16 cellular contexts compared by ENCODE assay signal in the genomic region with DNA sequence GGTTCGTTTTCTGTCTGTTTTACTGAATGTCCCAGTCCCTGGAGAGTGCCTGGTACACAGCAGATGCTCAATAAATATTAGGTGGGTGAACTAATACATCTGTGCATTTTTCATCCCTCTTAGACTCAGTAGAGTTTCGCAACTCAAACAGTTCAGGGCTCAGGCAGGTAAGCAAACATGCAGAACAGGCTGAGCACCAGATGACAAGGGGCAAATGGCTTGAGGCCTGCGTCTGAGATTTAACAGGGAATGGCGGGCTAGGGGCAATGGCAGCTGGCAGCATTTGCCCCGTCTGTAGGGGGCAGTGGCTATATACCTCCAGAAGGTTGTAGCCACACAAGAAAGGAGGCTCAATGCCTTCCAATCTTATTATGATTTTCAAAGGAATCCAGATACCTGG.
"Had no signal": no experiment of that assay in that cellular context is flagged by ENCODE, and none has a peak within 500 bp of the region (broad histone marks: within the 10 kb centered on the region; RNA-seq: fewer than 3 reads in every experiment).

No MANE protein-coding gene starts in this region.

- ATAC-seq: esophagus mucosa; natural killer cell treated with Interleukin-12 subunit alpha and Interleukin-12 subunit beta and Interleukin-15 and Interleukin-18, amount 100 ng/mL, for 72 hours; stimulated activated naive CD8-positive, alpha-beta T cell treated with anti-CD3 and anti-CD28 coated beads, Interleukin-15, amount 100 ng/mL, for 72 hours had no signal

- H3K4me3 ChIP-seq: adrenal gland, thoracic aorta, uterus had no signal

- H3K36me3 Mint-ChIP-seq: natural killer cell treated with Interleukin-12 subunit alpha and Interleukin-12 subunit beta and Interleukin-15 and Interleukin-18, amount 100 ng/mL, for 72 hours had no signal

- H3K4me1 ChIP-seq: adrenal gland, uterus had no signal

- H3K36me3 ChIP-seq: adrenal gland, thoracic aorta, uterus, WERI-Rb-1 had no signal

- H3K27me3 ChIP-seq: adrenal gland, uterus had no signal

- H3K27ac Mint-ChIP-seq: natural killer cell treated with Interleukin-12 subunit alpha and Interleukin-12 subunit beta and Interleukin-15 and Interleukin-18, amount 100 ng/mL, for 72 hours; stimulated activated naive CD8-positive, alpha-beta T cell treated with anti-CD3 and anti-CD28 coated beads, Interleukin-15, amount 100 ng/mL, for 72 hours had no signal

- H3K27ac ChIP-seq: adrenal gland, thoracic aorta, uterus, WERI-Rb-1 had no signal

- H3K4me3 Mint-ChIP-seq: natural killer cell treated with Interleukin-12 subunit alpha and Interleukin-12 subunit beta and Interleukin-15 and Interleukin-18, amount 100 ng/mL, for 72 hours; stimulated activated naive CD8-positive, alpha-beta T cell treated with anti-CD3 and anti-CD28 coated beads, Interleukin-15, amount 100 ng/mL, for 72 hours had no signal

- H3K9me3 ChIP-seq: adrenal gland, thoracic aorta, uterus had no signal

- H3K27me3 Mint-ChIP-seq: stimulated activated naive CD8-positive, alpha-beta T cell treated with anti-CD3 and anti-CD28 coated beads, Interleukin-15, amount 100 ng/mL, for 72 hours had no signal

- H3K9me3 Mint-ChIP-seq: natural killer cell treated with Interleukin-12 subunit alpha and Interleukin-12 subunit beta and Interleukin-15 and Interleukin-18, amount 100 ng/mL, for 72 hours had no signal

- DNase-seq: activated CD4-positive, alpha-beta T cell treated with anti-CD3 and anti-CD28 coated beads for 4 hours; activated naive CD4-positive, alpha-beta T cell treated with anti-CD3 and anti-CD28 coated beads, Interleukin-2, amount 50 U/mL, for 16 hours; activated T-cell treated with anti-CD3 and anti-CD28 coated beads for 4 hours; adrenal gland; central memory CD4-positive, alpha-beta T cell; effector memory CD4-positive, alpha-beta T cell; hypothalamus; stimulated activated CD4-positive, alpha-beta T cell treated with anti-CD3 and anti-CD28 coated beads, Interleukin-15, amount 100 ng/mL, for 24 hours; stimulated activated CD4-positive, alpha-beta T cell treated with anti-CD3 and anti-CD28 coated beads, Interleukin-4, amount 100 ng/mL, for 4 hours; stimulated activated naive CD8-positive, alpha-beta T cell treated with anti-CD3 and anti-CD28 coated beads, Interleukin-15, amount 100 ng/mL, for 72 hours; T-helper 1 cell; uterus; WERI-Rb-1 had no signal
